ENCODE assay signal across 10 cellular contexts in the genomic region with DNA sequence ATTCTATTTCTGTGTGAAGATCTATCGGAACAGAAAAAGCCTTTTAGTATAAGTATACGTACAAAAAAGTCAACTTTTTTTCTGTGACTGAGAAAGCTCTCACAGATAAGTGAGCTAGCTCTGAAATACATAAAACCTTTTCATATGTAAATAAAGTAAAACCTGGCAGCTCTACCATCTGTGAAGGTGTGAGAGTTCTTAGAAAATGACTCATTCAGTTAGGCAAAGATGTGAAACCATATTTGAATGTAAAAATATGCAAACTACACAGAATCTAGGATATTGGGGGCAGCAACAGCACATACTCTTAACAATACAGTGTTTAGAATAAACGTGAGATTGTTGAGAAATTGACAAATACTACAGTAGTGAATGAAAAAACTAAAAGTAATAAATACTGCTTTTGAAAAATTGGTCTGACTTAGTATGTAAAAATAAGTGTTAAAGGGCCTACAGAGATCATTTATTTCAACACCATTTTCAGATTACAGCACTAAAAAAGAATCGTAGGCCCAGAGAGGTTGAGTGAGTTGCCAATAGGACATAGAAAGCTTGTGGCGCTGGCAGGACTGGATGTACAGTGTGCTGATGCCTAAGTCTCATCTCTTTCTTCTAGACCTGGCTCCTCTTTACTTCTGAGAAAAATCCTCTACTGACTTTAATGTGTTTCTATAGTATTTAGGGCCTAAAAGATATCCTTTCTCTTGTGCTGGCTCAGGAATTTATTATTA. TPM values are rescaled to one million over a fixed set of nuclear protein-coding genes. Genes with fewer than 3 reads are reported as not detected.
DNase-seq lines count a peak whose midpoint lies in the region; ATAC-seq and TF ChIP-seq lines count a peak whose summit lies in the region.
"Had no signal": no experiment of that assay in that cellular context is flagged by ENCODE, and none has a peak within 500 bp of the region (broad histone marks: within the 10 kb centered on the region; RNA-seq: fewer than 3 reads in every experiment).

No MANE protein-coding gene starts in this region.

- H3K4me3 ChIP-seq in tibial artery (no peak overlapping the region), left ventricle myocardium inferior (no peak overlapping the region), right atrium auricular region (no peak overlapping the region)

- peak; percentile 14 for DNase-seq in iPS-NIHi7 (ENCODE audit: extremely low spot score)
- DNase-seq in tibial artery = no peak
- no peak for DNase-seq in GM03348 (ENCODE audit: low spot score)
- DNase-seq in left ventricle myocardium inferior = no peak
- DNase-seq in right atrium auricular region (ENCODE audit: low spot score) = no peak

- no peaks in the 10 kb centered on the region for H3K27me3 ChIP-seq in tibial artery
- H3K27me3 ChIP-seq in left ventricle myocardium inferior (ENCODE audit: low read depth) = no peaks in the 10 kb centered on the region
- H3K27me3 ChIP-seq in right atrium auricular region = no peaks in the 10 kb centered on the region

- intact Hi-C loops in tibial artery (cut with DNase I; ENCODE audit: low total_unique reads) (no loop called here), left ventricle myocardium inferior (cut with micrococcal nuclease) (no loop called here)

- ATAC-seq in GM18858 (IDR thresholded peaks at IDR 0.05; ENCODE audit: unreplicated experiment) = peak; percentile 91
- ATAC-seq in GM21737 (IDR thresholded peaks at IDR 0.05; ENCODE audit: unreplicated experiment) = peak; percentile 88
- ATAC-seq in HG03575 (IDR thresholded peaks at IDR 0.05; ENCODE audit: extremely low read depth, insufficient number of reproducible peaks, low FRiP score, unreplicated experiment) = peak; percentile 91

- no peak for TF ChIP-seq CTCF in tibial artery (IDR thresholded peaks at IDR 0.05)
- no peak for TF ChIP-seq CTCF in left ventricle myocardium inferior (IDR thresholded peaks at IDR 0.05; ENCODE audit: borderline replicate concordance)
- TF ChIP-seq CTCF in right atrium auricular region (IDR thresholded peaks at IDR 0.05) = no peak

- H3K36me3 ChIP-seq in tibial artery (no peaks in the 10 kb centered on the region), left ventricle myocardium inferior (no peaks in the 10 kb centered on the region), right atrium auricular region (no peaks in the 10 kb centered on the region)

- H3K4me1 ChIP-seq in tibial artery (no peaks in the 10 kb centered on the region), left ventricle myocardium inferior (no peaks in the 10 kb centered on the region), right atrium auricular region (no peaks in the 10 kb centered on the region)

- H3K27ac ChIP-seq in tibial artery (no peak overlapping the region), left ventricle myocardium inferior (replicated peaks) (no peak overlapping the region), right atrium auricular region (no peak overlapping the region)

- H3K9me3 ChIP-seq in tibial artery (no peaks in the 10 kb centered on the region), left ventricle myocardium inferior (replicated peaks) (no peaks in the 10 kb centered on the region), right atrium auricular region (no peaks in the 10 kb centered on the region)

RNA-seq across cellular contexts. Expression of a gene that starts 19.8 kb away (rescaled TPM):
- total RNA-seq in left ventricle myocardium inferior = not detected
- total RNA-seq in right atrium auricular region = not detected
- total RNA-seq: dermis microvascular lymphatic vessel endothelial cell, mononuclear cell had no signal
